Comparison of ENCODE assay signal across 12 cellular contexts in the genomic region with DNA sequence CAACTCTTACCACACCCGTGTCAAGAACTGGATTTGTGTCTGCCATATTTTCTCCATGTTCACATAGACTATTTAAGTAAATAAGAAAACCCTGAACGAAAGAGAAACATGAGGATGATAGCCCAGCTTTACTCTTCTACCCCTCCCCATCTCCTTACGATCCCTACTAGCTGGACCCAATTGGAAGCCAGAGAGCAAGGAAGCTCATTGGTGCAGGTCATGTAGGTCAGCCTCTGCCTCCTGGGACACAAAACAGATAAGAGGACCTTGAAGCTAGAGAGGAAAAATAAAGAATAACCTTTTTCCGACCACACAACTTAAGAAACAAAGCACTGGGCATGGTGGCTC.
A peak's percentile ranks its signal among the peaks of the same experiment; 100 is the strongest.
DNase-seq lines count a peak whose midpoint lies in the region; ATAC-seq, FAIRE-seq and TF ChIP-seq lines count a peak whose summit lies in the region.
"Had no signal": no experiment of that assay in that cellular context is flagged by ENCODE, and none has a peak within 500 bp of the region (broad histone marks: within the 10 kb centered on the region; RNA-seq: fewer than 3 reads in every experiment).

No MANE protein-coding gene starts in this region.

- H3K23me2 ChIP-seq in H1 (ENCODE audit: low read depth, low read length) = peaks cover 2% of the 10 kb centered on the region; the same call in 1 of the 2 replicates

- H3K79me1 ChIP-seq in H1 (ENCODE audit: low read depth, low read length) = no peaks in the 10 kb centered on the region
- peaks cover 22% of the 10 kb centered on the region for H3K79me1 ChIP-seq in trophoblast cell (ENCODE audit: low read length)

- H2BK120ac ChIP-seq in H1 (replicated peaks; ENCODE audit: low read depth, low read length) = no peak overlapping the region
- H2BK120ac ChIP-seq in trophoblast cell (ENCODE audit: insufficient read depth, low read length, poor library complexity) = peak overlapping the region; percentile 88

- no peak overlapping the region for H4K5ac ChIP-seq in H1 (ENCODE audit: insufficient read length, low read depth, low read length)

- TF ChIP-seq EP300 in H1 (IDR thresholded peaks at IDR 0.05; ENCODE audit: borderline replicate concordance in 1 of 2, low read depth in 2 of 2, low read length in 2 of 2) = no peak

- H3K27ac ChIP-seq in PC-3 (ENCODE audit: low read length) (peak overlapping the region; percentile 70), H1 (ENCODE audit: low read depth, low read length) (no peak overlapping the region), trophoblast cell (ENCODE audit: low read depth, low read length) (peak overlapping the region; percentile 95), heart right ventricle (no peak overlapping the region)
- H3K27ac ChIP-seq: tibial artery had no signal

- no peaks in the 10 kb centered on the region for H3K79me2 ChIP-seq in PC-3 (ENCODE audit: low read length)
- no peaks in the 10 kb centered on the region for H3K79me2 ChIP-seq in H1 (ENCODE audit: control insufficient read depth in 1 of 2, insufficient read depth in 2 of 2, low read length in 2 of 2)
- H3K79me2 ChIP-seq in trophoblast cell (ENCODE audit: control insufficient read depth, insufficient read depth, low read length, poor library complexity) = no peaks in the 10 kb centered on the region

- 70% methylated on average over 4 of the region's 4 CpGs; no CpG with 5 or more reads in 1 of the 2 experiments for WGBS in H1 (ENCODE audit: extremely low coverage in 1 of 2, insufficient coverage in 1 of 2, insufficient read length in 1 of 2, insufficient replicate concordance in 2 of 2, low coverage in 1 of 2, low lambda C conversion rate in 2 of 2, missing lambda C conversion rate in 1 of 2), 2 experiments
- WGBS in trophoblast cell (ENCODE audit: extremely low coverage, insufficient coverage, insufficient read length) = no CpG with 5 or more reads among the region's 4 CpGs
- WGBS in heart right ventricle, 2 donors = 71 to 76% methylated on average over 4 of the region's 4 CpGs

- H2BK15ac ChIP-seq in H1 (ENCODE audit: low read length) = 0 out of 2 replicates have a peak overlapping the region, but pooled peaks have one; percentile 65

- intact Hi-C loops in activated CD4-positive, alpha-beta T cell treated with anti-CD3 and anti-CD28 coated beads for 36 hours (cut with DNase I, micrococcal nuclease) = loop anchor here in 1 of 2 experiments (1.0 kb wide), 2 partner anchors 15 to 124 kb away; a partner anchor contains a TSS
- intact Hi-C loops in PC-3 (cut with micrococcal nuclease) (no loop called here), heart right ventricle (cut with DNase I) (loop anchor here in 2 of 10 donors (5.0 to 10.0 kb wide), 3 partner anchors 214 to 381 kb away; no protein-coding TSS in a partner anchor)

- H3K27me3 ChIP-seq in PC-3 (ENCODE audit: low read length) = no peaks in the 10 kb centered on the region
- H3K27me3 ChIP-seq in H1 (replicated peaks in 1 of 4; ENCODE audit: control insufficient read depth in 3 of 4, extremely low read depth in 1 of 4, insufficient read depth in 3 of 4, low read length in 3 of 4) = no peaks in the 10 kb centered on the region
- no peaks in the 10 kb centered on the region for H3K27me3 ChIP-seq in trophoblast cell (ENCODE audit: insufficient read depth, low read length)
- no peaks in the 10 kb centered on the region for H3K27me3 ChIP-seq in heart right ventricle
- H3K27me3 ChIP-seq: tibial artery had no signal

- H4K20me1 ChIP-seq in PC-3 (ENCODE audit: low read length) = no peaks in the 10 kb centered on the region
- H4K20me1 ChIP-seq in H1 (replicated peaks in 1 of 2; ENCODE audit: control insufficient read depth in 1 of 2, insufficient read depth in 2 of 2, low read length in 2 of 2) = no peaks in the 10 kb centered on the region

- H3K36me3 Mint-ChIP-seq in activated CD4-positive, alpha-beta T cell treated with anti-CD3 and anti-CD28 coated beads for 36 hours (ENCODE audit: low read depth) = peaks cover 12% of the 10 kb centered on the region

- peak overlapping the region; percentile 66; the same call in 1 of the 2 replicates for H2BK20ac ChIP-seq in H1 (ENCODE audit: low read length)

- H2BK5ac ChIP-seq in H1 (ENCODE audit: low read depth, low read length) (peak overlapping the region; percentile 85; the same call in 1 of the 2 replicates), trophoblast cell (ENCODE audit: low read depth, low read length, poor library complexity) (peak overlapping the region; percentile 96)

- H3K9ac ChIP-seq in PC-3 (ENCODE audit: low read length) = 0 out of 2 replicates have a peak overlapping the region, but pooled peaks have one; percentile 6
- no peak overlapping the region for H3K9ac ChIP-seq in H1 (replicated peaks in 1 of 4; ENCODE audit: extremely low read depth in 1 of 4, low read depth in 3 of 4, low read length in 3 of 4)
- H3K9ac ChIP-seq in trophoblast cell (ENCODE audit: low read length) = no peak overlapping the region

- no peak for FAIRE-seq in H1 (lab: Jason Lieb, UNC)
- FAIRE-seq: A204.1 had no signal

- H2AK5ac ChIP-seq in H1 (ENCODE audit: low read depth, low read length) (peak overlapping the region; percentile 83; the same call in 1 of the 2 replicates), trophoblast cell (ENCODE audit: low read length) (peak overlapping the region; percentile 98)

- no peak for TF ChIP-seq RAD21 in H1 (IDR thresholded peaks at IDR 0.05 in 1 of 2, conservative IDR thresholded peaks at IDR 0.05 in 1 of 2; ENCODE audit: low read depth in 2 of 2, low read length in 2 of 2)

- H3K36me3 ChIP-seq in PC-3 (ENCODE audit: low read depth, low read length) = no peaks in the 10 kb centered on the region
- no peaks in the 10 kb centered on the region for H3K36me3 ChIP-seq in H1 (ENCODE audit: control insufficient read depth in 2 of 4, insufficient read depth in 4 of 4, low read length in 3 of 4)
- H3K36me3 ChIP-seq in trophoblast cell (ENCODE audit: control insufficient read depth in 1 of 2, insufficient read depth in 2 of 2, low read length in 2 of 2) = no peaks in the 10 kb centered on the region
- no peaks in the 10 kb centered on the region for H3K36me3 ChIP-seq in heart right ventricle

- H3F3A ChIP-seq in PC-3 (ENCODE audit: low read length, unreplicated experiment) = no peaks in the 10 kb centered on the region

- H3K4ac ChIP-seq in H1 (replicated peaks; ENCODE audit: insufficient read length, low read depth, low read length) = no peak overlapping the region
- peak overlapping the region; percentile 82 for H3K4ac ChIP-seq in trophoblast cell (ENCODE audit: low read depth, low read length)

- no TSS peak for BruUV-seq in PC-3 (replicated peaks; lab: Mats Ljungman, UMichigan)

- ATAC-seq in activated CD4-positive, alpha-beta T cell treated with anti-CD3 and anti-CD28 coated beads for 36 hours = no peak
- ATAC-seq in PC-3 (no peak), heart right ventricle (no peak), HG03095 (IDR thresholded peaks at IDR 0.05; ENCODE audit: unreplicated experiment) (no peak)
- ATAC-seq: SK-N-SH treated with all-trans-retinoic acid at 6 μM for 48 hours had no signal

- POLR2A ChIA-PET in activated CD4-positive, alpha-beta T cell treated with anti-CD3 and anti-CD28 coated beads for 36 hours (lab: Charles Lee) = interaction anchor here (0.8 kb wide), 1 partner anchor 20 kb away, joined by 4 read pairs; no protein-coding TSS in a partner anchor
- POLR2A ChIA-PET in PC-3 (lab: Charles Lee; ENCODE audit: unreplicated experiment) (no interaction called here), H1 (lab: Charles Lee; ENCODE audit: partially characterized antibody) (interaction anchor here (1.0 to 2.4 kb wide), 5 partner anchors 10 to 125 kb away, joined by 3 to 13 read pairs (median 5); a partner anchor contains a TSS)

- H3K4me3 ChIP-seq in PC-3 (ENCODE audit: low read length) = no peak overlapping the region
- no peak overlapping the region for H3K4me3 ChIP-seq in H1 (ENCODE audit: extremely low read depth in 1 of 4, insufficient read depth in 2 of 4, low read depth in 3 of 4, low read length in 4 of 4)
- H3K4me3 ChIP-seq in trophoblast cell (ENCODE audit: low read depth, low read length) = no peak overlapping the region
- no peak overlapping the region for H3K4me3 ChIP-seq in heart right ventricle
- H3K4me3 ChIP-seq: tibial artery had no signal

- no peaks in the 10 kb centered on the region for H3K9me3 ChIP-seq in PC-3 (ENCODE audit: low read length)
- H3K9me3 ChIP-seq in H1 (ENCODE audit: insufficient read depth in 2 of 2, low read depth in 1 of 2, low read length in 1 of 2) = peaks cover 0 to 7% of the 10 kb centered on the region in 2 experiments; a peak in 1 of 4 replicates
- H3K9me3 ChIP-seq in trophoblast cell (ENCODE audit: insufficient read depth, low read depth, low read length) = peaks cover 7% of the 10 kb centered on the region
- peaks cover 0 to 34% (median 18%) of the 10 kb centered on the region in 11 donors for H3K9me3 ChIP-seq in heart right ventricle

- peak overlapping the region; percentile 64; the same call in 1 of the 2 replicates for H3K4me2 ChIP-seq in PC-3 (ENCODE audit: low read length)
- H3K4me2 ChIP-seq in H1 (ENCODE audit: insufficient read depth in 1 of 2, low read depth in 2 of 2, low read length in 2 of 2) = no peak overlapping the region; a peak in 1 of 4 replicates
- H3K4me2 ChIP-seq in trophoblast cell (ENCODE audit: low read length) = no peak overlapping the region

- peaks cover 11% of the 10 kb centered on the region for H3K9me3 Mint-ChIP-seq in activated CD4-positive, alpha-beta T cell treated with anti-CD3 and anti-CD28 coated beads for 36 hours (ENCODE audit: low read depth)

- H2AFZ ChIP-seq in PC-3 (ENCODE audit: low read length) (peak overlapping the region; percentile 60; the same call in 1 of the 2 replicates), H1 (ENCODE audit: low read length) (no peak overlapping the region), trophoblast cell (ENCODE audit: insufficient read depth, low read length, poor library complexity) (no peak overlapping the region)

- H3K27ac Mint-ChIP-seq in activated CD4-positive, alpha-beta T cell treated with anti-CD3 and anti-CD28 coated beads for 36 hours = peak overlapping the region; percentile 89

- no peak overlapping the region for H3K14ac ChIP-seq in H1 (ENCODE audit: insufficient read length)
- peak overlapping the region; percentile 84 for H3K14ac ChIP-seq in trophoblast cell (ENCODE audit: low read length)

- no peak for DNase-seq in activated CD4-positive, alpha-beta T cell treated with anti-CD3 and anti-CD28 coated beads for 36 hours
- no peak for DNase-seq in activated CD4-positive, alpha-beta T cell treated with anti-CD3 and anti-CD28 coated beads for 48 hours
- DNase-seq in PC-3 = no peak
- DNase-seq in H1 (ENCODE audit: low read depth in 1 of 2, low spot score in 2 of 2) = no peak
- no peak for DNase-seq in trophoblast cell
- DNase-seq in DMS 273 treated with DMSO at 0.1 percent for 48 hours (lab: John Stamatoyannopoulos, UW) = no peak
- no peak for DNase-seq in heart right ventricle
- DNase-seq: cortex of kidney, tibial artery had no signal

- no peak overlapping the region for H3K23ac ChIP-seq in H1 (ENCODE audit: insufficient read length)
- H3K23ac ChIP-seq in trophoblast cell (ENCODE audit: low read length) = no peak overlapping the region

- H3K27me3 Mint-ChIP-seq in activated CD4-positive, alpha-beta T cell treated with anti-CD3 and anti-CD28 coated beads for 36 hours = no peaks in the 10 kb centered on the region

- TF ChIP-seq CTCF in PC-3 (conservative IDR thresholded peaks at IDR 0.05; ENCODE audit: low read depth, low read length) (no peak), H1 (IDR thresholded peaks at IDR 0.05; ENCODE audit: control extremely low read depth in 1 of 3, insufficient read depth in 1 of 3, low read depth in 1 of 3, low read length in 3 of 3) (no peak), heart right ventricle (IDR thresholded peaks at IDR 0.05) (no peak)

- H4K12ac ChIP-seq in trophoblast cell (ENCODE audit: low read depth, low read length) = no peak overlapping the region

- H4K8ac ChIP-seq in H1 (ENCODE audit: extremely low read depth, insufficient read depth, low read length) (no peak overlapping the region), trophoblast cell (ENCODE audit: low read depth, low read length) (peak overlapping the region; percentile 83)

- H3K4me1 ChIP-seq in PC-3 (ENCODE audit: insufficient read depth, low read length) = peaks cover 18% of the 10 kb centered on the region
- H3K4me1 ChIP-seq in H1 (replicated peaks in 1 of 4; ENCODE audit: control insufficient read depth in 3 of 4, insufficient read depth in 4 of 4, low read length in 3 of 4) = peaks cover 2 to 12% (median 6%) of the 10 kb centered on the region in 4 experiments; a peak in 6 of 7 replicates
- peaks cover 4 to 10% of the 10 kb centered on the region in 2 experiments for H3K4me1 ChIP-seq in trophoblast cell (ENCODE audit: control insufficient read depth in 1 of 2, insufficient read depth in 2 of 2, low read length in 2 of 2)
- peaks cover 0 to 32% (median 6%) of the 10 kb centered on the region in 9 donors for H3K4me1 ChIP-seq in heart right ventricle

- peaks cover 20% of the 10 kb centered on the region for H3K4me1 Mint-ChIP-seq in activated CD4-positive, alpha-beta T cell treated with anti-CD3 and anti-CD28 coated beads for 36 hours

- peak overlapping the region; percentile 62 for H3K4me3 Mint-ChIP-seq in activated CD4-positive, alpha-beta T cell treated with anti-CD3 and anti-CD28 coated beads for 36 hours

- H3K18ac ChIP-seq in H1 (ENCODE audit: extremely low read depth, low read length) = 0 out of 2 replicates have a peak overlapping the region, but pooled peaks have one; percentile 65
- peak overlapping the region; percentile 94 for H3K18ac ChIP-seq in trophoblast cell (ENCODE audit: low read length)

- peak overlapping the region; percentile 92; the same call in 1 of the 2 replicates for H2BK12ac ChIP-seq in H1 (ENCODE audit: low read depth, low read length)
- H2BK12ac ChIP-seq in trophoblast cell (ENCODE audit: low read length) = peak overlapping the region; percentile 97

- no peak overlapping the region for H3K56ac ChIP-seq in H1 (replicated peaks; ENCODE audit: insufficient read length, low read depth, low read length)

- H4K91ac ChIP-seq in H1 (replicated peaks; ENCODE audit: insufficient read length, low read length) (no peak overlapping the region), trophoblast cell (ENCODE audit: low read depth, low read length) (peak overlapping the region; percentile 93)

- CTCF ChIA-PET in activated CD4-positive, alpha-beta T cell treated with anti-CD3 and anti-CD28 coated beads for 36 hours (lab: Charles Lee) = interaction anchor here (0.7 to 4.3 kb wide), 6 partner anchors 15 to 213 kb away, joined by 3 to 38 read pairs (median 6); a partner anchor contains a TSS
- CTCF ChIA-PET in PC-3 (lab: Charles Lee) (interaction anchor here (0.6 to 1.7 kb wide), 2 partner anchors 177 to 208 kb away, joined by 4 to 5 read pairs; no protein-coding TSS in a partner anchor), H1 (lab: Charles Lee; ENCODE audit: partially characterized antibody) (interaction anchor here (0.8 to 6.9 kb wide), 3 partner anchors 12 to 213 kb away, joined by 3 to 82 read pairs (median 58); no protein-coding TSS in a partner anchor)

- H3K9me2 ChIP-seq in PC-3 (replicated peaks; ENCODE audit: low read length) = no peaks in the 10 kb centered on the region

- TF ChIP-seq POLR2A in H1 (IDR thresholded peaks at IDR 0.05; ENCODE audit: control extremely low read depth in 1 of 2, low read depth in 2 of 2, low read length in 2 of 2) = no peak

Comparison
In these comparisons a context has a peak if more than half of its experiments do, and no peak if none do; other contexts are left out.
1. H3K27ac ChIP-seq: peak in PC-3 (single experiment) and trophoblast cell (single experiment); none in H1 (single experiment) and heart right ventricle (0 of 10).